In the genomic region with DNA sequence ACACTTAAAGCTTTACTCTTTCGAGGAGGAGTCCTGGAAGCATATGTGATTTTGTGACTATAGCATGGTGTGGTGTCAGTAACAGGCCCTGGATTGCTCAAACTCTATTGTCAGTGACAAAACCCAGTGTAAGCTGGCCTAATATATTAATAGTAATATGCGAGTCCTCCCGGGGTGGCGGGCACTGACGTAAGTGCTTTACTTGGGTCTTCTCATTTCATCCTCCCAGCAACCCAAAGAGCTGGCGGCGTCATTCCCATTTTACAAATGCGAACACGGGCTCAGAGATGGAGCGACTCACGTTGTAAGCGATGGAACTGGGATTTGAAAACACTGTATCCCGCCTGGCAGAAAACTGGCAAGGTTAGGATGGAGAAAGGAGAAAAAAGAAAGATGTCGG, we compare ENCODE assay signal across 8 cellular contexts. TPM values are rescaled to one million over a fixed set of nuclear protein-coding genes. Genes with fewer than 3 reads are reported as not detected.
DNase-seq lines count a peak whose midpoint lies in the region; ATAC-seq and TF ChIP-seq lines count a peak whose summit lies in the region.

No MANE protein-coding gene starts in this region.

- TSS peak; percentile 71 for BruUV-seq in PC-3 (replicated peaks; lab: Mats Ljungman, UMichigan)

- POLR2A ChIA-PET in PC-3 (lab: Charles Lee; ENCODE audit: unreplicated experiment): no interaction called here

- H3K9me3 ChIP-seq in PC-3 (ENCODE audit: low read length) (no peaks in the 10 kb centered on the region), parathyroid adenoma (ENCODE audit: control insufficient read depth, low read length) (no peaks in the 10 kb centered on the region)

- no peaks in the 10 kb centered on the region for H3F3A ChIP-seq in PC-3 (ENCODE audit: low read length, unreplicated experiment)

- no peaks in the 10 kb centered on the region for H3K36me3 ChIP-seq in PC-3 (ENCODE audit: low read depth, low read length)
- no peaks in the 10 kb centered on the region for H3K36me3 ChIP-seq in parathyroid adenoma (ENCODE audit: control insufficient read depth, insufficient read depth, low read length)

- H3K27ac ChIP-seq in PC-3 (ENCODE audit: low read length) (peak overlapping the region; percentile 65; the same call in 1 of the 2 replicates), parathyroid adenoma (no peak overlapping the region)

- DNase-seq in ELR (ENCODE audit: low read depth) (peak; percentile 3), PC-3 (no peak), epithelial cell of proximal tubule (ENCODE audit: low read depth) (no peak), NCI-H2081 (lab: John Stamatoyannopoulos, UW) (no peak)
- no peak for DNase-seq in stimulated activated CD4-positive, alpha-beta T cell treated with anti-CD3 and anti-CD28 coated beads, Interleukin-15, amount 100 ng/mL, for 24 hours

- no peaks in the 10 kb centered on the region for H4K20me1 ChIP-seq in PC-3 (ENCODE audit: low read length)

- H3K4me2 ChIP-seq in PC-3 (ENCODE audit: low read length) (peak overlapping the region; percentile 99), parathyroid adenoma (ENCODE audit: low read length) (peak overlapping the region; percentile 91)

- H2AFZ ChIP-seq in PC-3 (ENCODE audit: low read length): peak overlapping the region; percentile 96
- H2AFZ ChIP-seq in parathyroid adenoma: peak overlapping the region; percentile 99

- H3K27me3 ChIP-seq in PC-3 (ENCODE audit: low read length) (no peaks in the 10 kb centered on the region), parathyroid adenoma (ENCODE audit: control insufficient read depth, insufficient read depth, low read length) (no peaks in the 10 kb centered on the region)

- peaks cover 25% of the 10 kb centered on the region for H3K79me2 ChIP-seq in PC-3 (ENCODE audit: low read length)
- peaks cover 22% of the 10 kb centered on the region for H3K79me2 ChIP-seq in parathyroid adenoma

- no peaks in the 10 kb centered on the region for H3K9me2 ChIP-seq in PC-3 (replicated peaks; ENCODE audit: low read length)

- intact Hi-C loops in PC-3 (cut with micrococcal nuclease): no loop called here

- CTCF ChIA-PET in PC-3 (lab: Charles Lee): no interaction called here

- H3K4me3 ChIP-seq in PC-3 (ENCODE audit: low read length) (peak overlapping the region; percentile 99), epithelial cell of proximal tubule (ENCODE audit: low read depth, low read length) (peak overlapping the region; percentile 96), parathyroid adenoma (ENCODE audit: low read depth, low read length) (peak overlapping the region; percentile 84)

- peaks cover 28% of the 10 kb centered on the region for H3K4me1 ChIP-seq in PC-3 (ENCODE audit: insufficient read depth, low read length)
- H3K4me1 ChIP-seq in parathyroid adenoma: peaks cover 16% of the 10 kb centered on the region

- no peak for TF ChIP-seq CTCF in PC-3 (conservative IDR thresholded peaks at IDR 0.05; ENCODE audit: low read depth, low read length)
- TF ChIP-seq CTCF in epithelial cell of proximal tubule (conservative IDR thresholded peaks at IDR 0.05; ENCODE audit: low read depth, low read length): no peak
- no peak for TF ChIP-seq CTCF in parathyroid adenoma (IDR thresholded peaks at IDR 0.05)

- no peak for ATAC-seq in PC-3
- no peak for ATAC-seq in GM21390 (IDR thresholded peaks at IDR 0.05; ENCODE audit: unreplicated experiment)
- ATAC-seq in GM18858 (IDR thresholded peaks at IDR 0.05; ENCODE audit: unreplicated experiment): no peak

- H3K9ac ChIP-seq in PC-3 (ENCODE audit: low read length) (peak overlapping the region; percentile 78), parathyroid adenoma (peak overlapping the region; percentile 83)

RNA-seq across cellular contexts. Expression of gene TECPR1, which starts 0.6 kb away (rescaled TPM):
- total RNA-seq in PC-3 (2014; rRNA removed) (9.4 and 11.5 TPM in 2 replicates), epithelial cell of proximal tubule (13.2 and 16.7 TPM in 2 replicates)

RNA-seq across cellular contexts. Expression of gene BRI3, which starts 28.8 kb away (rescaled TPM):
- total RNA-seq in PC-3 (2014; rRNA removed) (52.5 and 55.0 TPM in 2 replicates), epithelial cell of proximal tubule (20.0 and 41.9 TPM in 2 replicates)

RNA-seq across cellular contexts. Expression of gene BHLHA15, which starts 41.4 kb away (rescaled TPM):
- 12.0 and 13.9 TPM in 2 replicates for total RNA-seq in PC-3 (2014; rRNA removed)
- total RNA-seq in epithelial cell of proximal tubule: 1.8 and 2.7 TPM in 2 replicates
